ENCODE assay signal across 1 cellular context in the genomic region with DNA sequence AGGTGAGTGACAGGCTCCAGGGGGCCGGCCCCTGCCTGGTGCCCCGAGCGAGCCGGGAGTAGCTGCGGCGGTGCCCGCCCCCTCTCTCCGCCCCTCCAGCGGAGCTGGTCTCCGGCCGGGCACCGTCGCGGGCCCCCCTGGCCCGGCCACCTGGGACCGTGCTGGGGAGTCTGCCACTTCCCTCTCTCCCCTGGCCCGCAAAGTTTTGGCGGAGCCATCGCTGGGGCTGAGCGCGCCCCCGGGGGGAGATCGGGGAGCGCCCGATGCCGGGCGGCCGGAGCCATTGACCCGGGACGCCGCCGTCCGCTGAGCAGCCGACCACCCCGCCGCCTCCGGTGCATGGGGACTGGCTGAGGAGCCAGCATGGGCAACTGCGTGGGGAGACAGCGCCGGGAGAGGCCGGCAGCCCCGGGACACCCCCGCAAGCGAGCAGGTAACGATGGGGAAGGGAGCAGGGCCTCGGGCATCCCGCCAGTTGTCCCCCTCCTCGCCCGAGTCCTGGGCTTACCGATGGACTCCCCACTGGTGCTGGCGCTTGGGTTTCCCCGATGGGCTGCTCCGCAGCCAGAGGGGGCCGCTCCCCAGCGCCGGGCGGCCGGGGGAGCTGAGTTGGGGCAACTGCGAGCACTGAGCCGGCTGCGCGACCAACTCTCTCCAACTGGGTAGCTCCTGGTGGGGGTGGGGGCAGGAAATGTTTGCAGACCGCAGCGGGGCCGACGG.
TF ChIP-seq lines count a peak whose summit lies in the region.

A gene with protein sequence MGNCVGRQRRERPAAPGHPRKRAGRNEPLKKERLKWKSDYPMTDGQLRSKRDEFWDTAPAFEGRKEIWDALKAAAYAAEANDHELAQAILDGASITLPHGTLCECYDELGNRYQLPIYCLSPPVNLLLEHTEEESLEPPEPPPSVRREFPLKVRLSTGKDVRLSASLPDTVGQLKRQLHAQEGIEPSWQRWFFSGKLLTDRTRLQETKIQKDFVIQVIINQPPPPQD (plus strand): TSS at position 84 of the 720 bp plus-strand sequence. CDS start 280 bp downstream, at position 364.

TF ChIP-seq in HEK293, 187 proteins besides CTCF, POLR2A, EP300 and RAD21 (continued from another document and continues in another):
- TF ChIP-seq, protein P1, sequence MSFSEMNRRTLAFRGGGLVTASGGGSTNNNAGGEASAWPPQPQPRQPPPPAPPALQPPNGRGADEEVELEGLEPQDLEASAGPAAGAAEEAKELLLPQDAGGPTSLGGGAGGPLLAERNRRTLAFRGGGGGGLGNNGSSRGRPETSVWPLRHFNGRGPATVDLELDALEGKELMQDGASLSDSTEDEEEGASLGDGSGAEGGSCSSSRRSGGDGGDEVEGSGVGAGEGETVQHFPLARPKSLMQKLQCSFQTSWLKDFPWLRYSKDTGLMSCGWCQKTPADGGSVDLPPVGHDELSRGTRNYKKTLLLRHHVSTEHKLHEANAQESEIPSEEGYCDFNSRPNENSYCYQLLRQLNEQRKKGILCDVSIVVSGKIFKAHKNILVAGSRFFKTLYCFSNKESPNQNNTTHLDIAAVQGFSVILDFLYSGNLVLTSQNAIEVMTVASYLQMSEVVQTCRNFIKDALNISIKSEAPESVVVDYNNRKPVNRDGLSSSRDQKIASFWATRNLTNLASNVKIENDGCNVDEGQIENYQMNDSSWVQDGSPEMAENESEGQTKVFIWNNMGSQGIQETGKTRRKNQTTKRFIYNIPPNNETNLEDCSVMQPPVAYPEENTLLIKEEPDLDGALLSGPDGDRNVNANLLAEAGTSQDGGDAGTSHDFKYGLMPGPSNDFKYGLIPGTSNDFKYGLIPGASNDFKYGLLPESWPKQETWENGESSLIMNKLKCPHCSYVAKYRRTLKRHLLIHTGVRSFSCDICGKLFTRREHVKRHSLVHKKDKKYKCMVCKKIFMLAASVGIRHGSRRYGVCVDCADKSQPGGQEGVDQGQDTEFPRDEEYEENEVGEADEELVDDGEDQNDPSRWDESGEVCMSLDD (tag by site-specific recombination; IDR thresholded peaks at IDR 0.05): peak; percentile 63; the same call in 1 of the 2 replicates
- no peak for TF ChIP-seq ZNF175 (tag by site-specific recombination; IDR thresholded peaks at IDR 0.05)
- peak; percentile 94 for TF ChIP-seq ZIC2 (tag by site-specific recombination; IDR thresholded peaks at IDR 0.05)
- peak; percentile 13; the same call in 1 of the 2 replicates for TF ChIP-seq ZBTB7A (tag by site-specific recombination; IDR thresholded peaks at IDR 0.05; ENCODE audit: low read depth)
- TF ChIP-seq ZBTB20 (tag by site-specific recombination; IDR thresholded peaks at IDR 0.05): peak; percentile 55; the same call in 1 of the 2 replicates
- TF ChIP-seq ZNF391 (tag by site-specific recombination; IDR thresholded peaks at IDR 0.05; ENCODE audit: borderline replicate concordance, low read depth): no peak
- no peak for TF ChIP-seq KLF7 (tag by site-specific recombination; IDR thresholded peaks at IDR 0.05; ENCODE audit: borderline replicate concordance)
- TF ChIP-seq ZNF2 (tag by site-specific recombination; IDR thresholded peaks at IDR 0.05): peak; percentile 23; the same call in 1 of the 2 replicates
- TF ChIP-seq ZNF174 (tag by site-specific recombination; IDR thresholded peaks at IDR 0.05): no peak
- TF ChIP-seq, protein P2, sequence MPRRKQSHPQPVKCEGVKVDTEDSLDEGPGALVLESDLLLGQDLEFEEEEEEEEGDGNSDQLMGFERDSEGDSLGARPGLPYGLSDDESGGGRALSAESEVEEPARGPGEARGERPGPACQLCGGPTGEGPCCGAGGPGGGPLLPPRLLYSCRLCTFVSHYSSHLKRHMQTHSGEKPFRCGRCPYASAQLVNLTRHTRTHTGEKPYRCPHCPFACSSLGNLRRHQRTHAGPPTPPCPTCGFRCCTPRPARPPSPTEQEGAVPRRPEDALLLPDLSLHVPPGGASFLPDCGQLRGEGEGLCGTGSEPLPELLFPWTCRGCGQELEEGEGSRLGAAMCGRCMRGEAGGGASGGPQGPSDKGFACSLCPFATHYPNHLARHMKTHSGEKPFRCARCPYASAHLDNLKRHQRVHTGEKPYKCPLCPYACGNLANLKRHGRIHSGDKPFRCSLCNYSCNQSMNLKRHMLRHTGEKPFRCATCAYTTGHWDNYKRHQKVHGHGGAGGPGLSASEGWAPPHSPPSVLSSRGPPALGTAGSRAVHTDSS (tag by site-specific recombination; IDR thresholded peaks at IDR 0.05): no peak
- TF ChIP-seq ZNF37A (tag by site-specific recombination; IDR thresholded peaks at IDR 0.05): no peak
- no peak for TF ChIP-seq ZNF623 (tag by site-specific recombination; IDR thresholded peaks at IDR 0.05)
- TF ChIP-seq ZFP69B (tag by site-specific recombination; IDR thresholded peaks at IDR 0.05): no peak
- TF ChIP-seq ZBTB17 (tag by site-specific recombination; IDR thresholded peaks at IDR 0.05): peak; percentile 10; the same call in 1 of the 2 replicates
- 0 out of 2 replicates have a peak, but pooled peaks have one; percentile 54 for TF ChIP-seq ZNF600 (tag by site-specific recombination; IDR thresholded peaks at IDR 0.05)
- peak; percentile 82 for TF ChIP-seq ZSCAN30 (tag by site-specific recombination; IDR thresholded peaks at IDR 0.05)
- TF ChIP-seq ZNF121 (tag by site-specific recombination; IDR thresholded peaks at IDR 0.05): peak; percentile 52; the same call in 1 of the 2 replicates
- TF ChIP-seq ZNF112 (tag by site-specific recombination; IDR thresholded peaks at IDR 0.05): no peak
- no peak for TF ChIP-seq MYNN (tag by site-specific recombination; IDR thresholded peaks at IDR 0.05; ENCODE audit: borderline replicate concordance)
- TF ChIP-seq ZFP37 (tag by site-specific recombination; IDR thresholded peaks at IDR 0.05): peak; percentile 41; the same call in 1 of the 2 replicates
- peak; percentile 93 for TF ChIP-seq GLIS2 (tag by site-specific recombination; IDR thresholded peaks at IDR 0.05)
- TF ChIP-seq, protein P3, sequence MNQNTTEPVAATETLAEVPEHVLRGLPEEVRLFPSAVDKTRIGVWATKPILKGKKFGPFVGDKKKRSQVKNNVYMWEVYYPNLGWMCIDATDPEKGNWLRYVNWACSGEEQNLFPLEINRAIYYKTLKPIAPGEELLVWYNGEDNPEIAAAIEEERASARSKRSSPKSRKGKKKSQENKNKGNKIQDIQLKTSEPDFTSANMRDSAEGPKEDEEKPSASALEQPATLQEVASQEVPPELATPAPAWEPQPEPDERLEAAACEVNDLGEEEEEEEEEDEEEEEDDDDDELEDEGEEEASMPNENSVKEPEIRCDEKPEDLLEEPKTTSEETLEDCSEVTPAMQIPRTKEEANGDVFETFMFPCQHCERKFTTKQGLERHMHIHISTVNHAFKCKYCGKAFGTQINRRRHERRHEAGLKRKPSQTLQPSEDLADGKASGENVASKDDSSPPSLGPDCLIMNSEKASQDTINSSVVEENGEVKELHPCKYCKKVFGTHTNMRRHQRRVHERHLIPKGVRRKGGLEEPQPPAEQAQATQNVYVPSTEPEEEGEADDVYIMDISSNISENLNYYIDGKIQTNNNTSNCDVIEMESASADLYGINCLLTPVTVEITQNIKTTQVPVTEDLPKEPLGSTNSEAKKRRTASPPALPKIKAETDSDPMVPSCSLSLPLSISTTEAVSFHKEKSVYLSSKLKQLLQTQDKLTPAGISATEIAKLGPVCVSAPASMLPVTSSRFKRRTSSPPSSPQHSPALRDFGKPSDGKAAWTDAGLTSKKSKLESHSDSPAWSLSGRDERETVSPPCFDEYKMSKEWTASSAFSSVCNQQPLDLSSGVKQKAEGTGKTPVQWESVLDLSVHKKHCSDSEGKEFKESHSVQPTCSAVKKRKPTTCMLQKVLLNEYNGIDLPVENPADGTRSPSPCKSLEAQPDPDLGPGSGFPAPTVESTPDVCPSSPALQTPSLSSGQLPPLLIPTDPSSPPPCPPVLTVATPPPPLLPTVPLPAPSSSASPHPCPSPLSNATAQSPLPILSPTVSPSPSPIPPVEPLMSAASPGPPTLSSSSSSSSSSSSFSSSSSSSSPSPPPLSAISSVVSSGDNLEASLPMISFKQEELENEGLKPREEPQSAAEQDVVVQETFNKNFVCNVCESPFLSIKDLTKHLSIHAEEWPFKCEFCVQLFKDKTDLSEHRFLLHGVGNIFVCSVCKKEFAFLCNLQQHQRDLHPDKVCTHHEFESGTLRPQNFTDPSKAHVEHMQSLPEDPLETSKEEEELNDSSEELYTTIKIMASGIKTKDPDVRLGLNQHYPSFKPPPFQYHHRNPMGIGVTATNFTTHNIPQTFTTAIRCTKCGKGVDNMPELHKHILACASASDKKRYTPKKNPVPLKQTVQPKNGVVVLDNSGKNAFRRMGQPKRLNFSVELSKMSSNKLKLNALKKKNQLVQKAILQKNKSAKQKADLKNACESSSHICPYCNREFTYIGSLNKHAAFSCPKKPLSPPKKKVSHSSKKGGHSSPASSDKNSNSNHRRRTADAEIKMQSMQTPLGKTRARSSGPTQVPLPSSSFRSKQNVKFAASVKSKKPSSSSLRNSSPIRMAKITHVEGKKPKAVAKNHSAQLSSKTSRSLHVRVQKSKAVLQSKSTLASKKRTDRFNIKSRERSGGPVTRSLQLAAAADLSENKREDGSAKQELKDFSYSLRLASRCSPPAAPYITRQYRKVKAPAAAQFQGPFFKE (tag by site-specific recombination; IDR thresholded peaks at IDR 0.05; ENCODE audit: borderline replicate concordance): 0 out of 2 replicates have a peak, but pooled peaks have one; percentile 35
- no peak for TF ChIP-seq ZNF223 (tag by site-specific recombination; IDR thresholded peaks at IDR 0.05)
- TF ChIP-seq ZNF660 (tag by site-specific recombination; IDR thresholded peaks at IDR 0.05): peak; percentile 48; the same call in 1 of the 2 replicates
- TF ChIP-seq ZNF221 (tag by site-specific recombination; IDR thresholded peaks at IDR 0.05; ENCODE audit: borderline replicate concordance): no peak
- TF ChIP-seq ZNF837 (tag by site-specific recombination; IDR thresholded peaks at IDR 0.05): no peak
- no peak for TF ChIP-seq ZNF19 (tag by site-specific recombination; IDR thresholded peaks at IDR 0.05; ENCODE audit: low read depth)
- no peak for TF ChIP-seq ZNF677 (tag by site-specific recombination; IDR thresholded peaks at IDR 0.05)
- no peak for TF ChIP-seq ZNF843 (tag by site-specific recombination; IDR thresholded peaks at IDR 0.05)
- peak; percentile 68; the same call in 1 of the 2 replicates for TF ChIP-seq ZNF423 (tag by site-specific recombination; IDR thresholded peaks at IDR 0.05)
- TF ChIP-seq, protein P4, sequence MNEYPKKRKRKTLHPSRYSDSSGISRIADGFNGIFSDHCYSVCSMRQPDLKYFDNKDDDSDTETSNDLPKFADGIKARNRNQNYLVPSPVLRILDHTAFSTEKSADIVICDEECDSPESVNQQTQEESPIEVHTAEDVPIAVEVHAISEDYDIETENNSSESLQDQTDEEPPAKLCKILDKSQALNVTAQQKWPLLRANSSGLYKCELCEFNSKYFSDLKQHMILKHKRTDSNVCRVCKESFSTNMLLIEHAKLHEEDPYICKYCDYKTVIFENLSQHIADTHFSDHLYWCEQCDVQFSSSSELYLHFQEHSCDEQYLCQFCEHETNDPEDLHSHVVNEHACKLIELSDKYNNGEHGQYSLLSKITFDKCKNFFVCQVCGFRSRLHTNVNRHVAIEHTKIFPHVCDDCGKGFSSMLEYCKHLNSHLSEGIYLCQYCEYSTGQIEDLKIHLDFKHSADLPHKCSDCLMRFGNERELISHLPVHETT (tag by site-specific recombination; IDR thresholded peaks at IDR 0.05): no peak
- TF ChIP-seq ZNF146 (tag by site-specific recombination; IDR thresholded peaks at IDR 0.05): 0 out of 2 replicates have a peak, but pooled peaks have one; percentile 3
- no peak for TF ChIP-seq ZNF768 (tag by site-specific recombination; IDR thresholded peaks at IDR 0.05)
- no peak for TF ChIP-seq ZSCAN23 (tag by site-specific recombination; IDR thresholded peaks at IDR 0.05)
- no peak for TF ChIP-seq ZNF324 (tag by site-specific recombination; IDR thresholded peaks at IDR 0.05)
- no peak for TF ChIP-seq KLF16 (tag by site-specific recombination; IDR thresholded peaks at IDR 0.05)
- TF ChIP-seq ZNF354C (tag by site-specific recombination; IDR thresholded peaks at IDR 0.05; ENCODE audit: borderline replicate concordance, low read depth): no peak
- TF ChIP-seq, protein P5, sequence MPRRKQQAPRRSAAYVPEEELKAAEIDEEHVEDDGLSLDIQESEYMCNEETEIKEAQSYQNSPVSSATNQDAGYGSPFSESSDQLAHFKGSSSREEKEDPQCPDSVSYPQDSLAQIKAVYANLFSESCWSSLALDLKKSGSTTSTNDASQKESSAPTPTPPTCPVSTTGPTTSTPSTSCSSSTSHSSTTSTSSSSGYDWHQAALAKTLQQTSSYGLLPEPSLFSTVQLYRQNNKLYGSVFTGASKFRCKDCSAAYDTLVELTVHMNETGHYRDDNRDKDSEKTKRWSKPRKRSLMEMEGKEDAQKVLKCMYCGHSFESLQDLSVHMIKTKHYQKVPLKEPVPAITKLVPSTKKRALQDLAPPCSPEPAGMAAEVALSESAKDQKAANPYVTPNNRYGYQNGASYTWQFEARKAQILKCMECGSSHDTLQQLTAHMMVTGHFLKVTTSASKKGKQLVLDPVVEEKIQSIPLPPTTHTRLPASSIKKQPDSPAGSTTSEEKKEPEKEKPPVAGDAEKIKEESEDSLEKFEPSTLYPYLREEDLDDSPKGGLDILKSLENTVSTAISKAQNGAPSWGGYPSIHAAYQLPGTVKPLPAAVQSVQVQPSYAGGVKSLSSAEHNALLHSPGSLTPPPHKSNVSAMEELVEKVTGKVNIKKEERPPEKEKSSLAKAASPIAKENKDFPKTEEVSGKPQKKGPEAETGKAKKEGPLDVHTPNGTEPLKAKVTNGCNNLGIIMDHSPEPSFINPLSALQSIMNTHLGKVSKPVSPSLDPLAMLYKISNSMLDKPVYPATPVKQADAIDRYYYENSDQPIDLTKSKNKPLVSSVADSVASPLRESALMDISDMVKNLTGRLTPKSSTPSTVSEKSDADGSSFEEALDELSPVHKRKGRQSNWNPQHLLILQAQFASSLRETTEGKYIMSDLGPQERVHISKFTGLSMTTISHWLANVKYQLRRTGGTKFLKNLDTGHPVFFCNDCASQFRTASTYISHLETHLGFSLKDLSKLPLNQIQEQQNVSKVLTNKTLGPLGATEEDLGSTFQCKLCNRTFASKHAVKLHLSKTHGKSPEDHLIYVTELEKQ (tag by site-specific recombination; IDR thresholded peaks at IDR 0.05; ENCODE audit: borderline replicate concordance): no peak
- TF ChIP-seq, protein P6, sequence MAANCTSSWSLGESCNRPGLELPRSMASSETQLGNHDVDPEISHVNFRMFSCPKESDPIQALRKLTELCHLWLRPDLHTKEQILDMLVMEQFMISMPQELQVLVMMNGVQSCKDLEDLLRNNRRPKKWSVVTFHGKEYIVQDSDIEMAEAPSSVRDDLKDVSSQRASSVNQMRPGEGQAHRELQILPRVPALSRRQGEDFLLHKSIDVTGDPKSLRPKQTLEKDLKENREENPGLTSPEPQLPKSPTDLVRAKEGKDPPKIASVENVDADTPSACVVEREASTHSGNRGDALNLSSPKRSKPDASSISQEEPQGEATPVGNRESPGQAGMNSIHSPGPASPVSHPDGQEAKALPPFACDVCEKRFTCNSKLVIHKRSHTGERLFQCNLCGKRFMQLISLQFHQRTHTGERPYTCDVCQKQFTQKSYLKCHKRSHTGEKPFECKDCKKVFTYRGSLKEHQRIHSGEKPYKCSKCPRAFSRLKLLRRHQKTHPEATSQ (tag by site-specific recombination; IDR thresholded peaks at IDR 0.05): 0 out of 2 replicates have a peak, but pooled peaks have one; percentile 29
- no peak for TF ChIP-seq ZNF292 (tag by site-specific recombination; IDR thresholded peaks at IDR 0.05; ENCODE audit: borderline replicate concordance, low read depth)
- 0 out of 2 replicates have a peak, but pooled peaks have one; percentile 19 for TF ChIP-seq MZF1 (tag by site-specific recombination; IDR thresholded peaks at IDR 0.05; ENCODE audit: borderline replicate concordance)
- TF ChIP-seq BCL11B (tag by site-specific recombination; IDR thresholded peaks at IDR 0.05; ENCODE audit: low read depth): 0 out of 2 replicates have a peak, but pooled peaks have one; percentile 15
